In genomic region chr4:52954771-52955170, GRCh38 we compare ENCODE assay signal across 17 cellular contexts.
A peak's percentile ranks its signal among the peaks of the same experiment; 100 is the strongest.
DNase-seq lines count a peak whose midpoint lies in the region; ATAC-seq and TF ChIP-seq lines count a peak whose summit lies in the region.
"Had no signal": no experiment of that assay in that cellular context is flagged by ENCODE, and none has a peak within 500 bp of the region (broad histone marks: within the 10 kb centered on the region; RNA-seq: fewer than 3 reads in every experiment).

No MANE protein-coding gene starts in this region.

- DNase-seq in fibroblast of mammary gland (ENCODE audit: low read depth) (peak; percentile 28), mucosa of descending colon (no peak), smooth muscle cell (lab: John Stamatoyannopoulos, UW; ENCODE audit: unreplicated experiment) (no peak), AML-193 (lab: John Stamatoyannopoulos, UW) (no peak), SK-N-DZ (ENCODE audit: low spot score) (no peak)
- DNase-seq: Calu3; CD4-positive, alpha-beta memory T cell; H9; MV-4-11; NCI-H2029; NCI-H2171; NCI-H446 treated with DMSO at 0.1 percent for 48 hours; Peyer's patch had no signal

- no peak overlapping the region for H3K9ac ChIP-seq in smooth muscle cell (ENCODE audit: low read depth)
- H3K9ac ChIP-seq: KMS-11 had no signal

- TF ChIP-seq CTCF in HEK293 (tag by site-specific recombination; IDR thresholded peaks at IDR 0.05) (no peak), fibroblast of mammary gland (conservative IDR thresholded peaks at IDR 0.05; ENCODE audit: control insufficient read depth, insufficient read depth, low read depth, low read length) (no peak), mucosa of descending colon (IDR thresholded peaks at IDR 0.05) (no peak), smooth muscle cell (IDR thresholded peaks at IDR 0.05; ENCODE audit: borderline replicate concordance, insufficient read depth, poor library complexity, severe bottlenecking) (no peak)

- H2AFZ ChIP-seq in smooth muscle cell (ENCODE audit: low read depth): no peak overlapping the region

- no peaks in the 10 kb centered on the region for H3F3A ChIP-seq in smooth muscle cell (ENCODE audit: low read depth)

- H3K4me1 ChIP-seq in HEK293 (ENCODE audit: control insufficient read depth, insufficient read depth, low read length) (no peaks in the 10 kb centered on the region), mucosa of descending colon (ENCODE audit: low read depth) (peaks cover 15% of the 10 kb centered on the region), smooth muscle cell (ENCODE audit: low read depth) (peaks cover 15% of the 10 kb centered on the region)
- H3K4me1 ChIP-seq: Peyer's patch had no signal

- H3K4me2 ChIP-seq in smooth muscle cell: no peak overlapping the region
- H3K4me2 ChIP-seq: KMS-11 had no signal

- no peaks in the 10 kb centered on the region for H3K79me2 ChIP-seq in smooth muscle cell (ENCODE audit: low read depth)

- no peak overlapping the region for H3K27ac ChIP-seq in HEK293 (ENCODE audit: extremely low read depth, low read depth, low read length)
- peak overlapping the region; percentile 50 for H3K27ac ChIP-seq in smooth muscle cell (ENCODE audit: low read depth)
- H3K27ac ChIP-seq: KMS-11, Peyer's patch, SJSA1 had no signal

- ATAC-seq in mucosa of descending colon (peak; percentile 9), GM18858 (IDR thresholded peaks at IDR 0.05; ENCODE audit: unreplicated experiment) (no peak)

- intact Hi-C loops in mucosa of descending colon (cut with DNase I, micrococcal nuclease): no loop called here

- CTCF ChIA-PET in HEK293 (lab: Yijun Ruan, JAX): no interaction called here

- WGBS in smooth muscle cell (ENCODE audit: low lambda C conversion rate): 55% methylated on average over 5 of the region's 5 CpGs

- H3K9me3 ChIP-seq in HEK293 (ENCODE audit: control insufficient read depth, insufficient read depth, low read depth, low read length): no peaks in the 10 kb centered on the region
- no peaks in the 10 kb centered on the region for H3K9me3 ChIP-seq in mucosa of descending colon
- no peaks in the 10 kb centered on the region for H3K9me3 ChIP-seq in smooth muscle cell (replicated peaks; ENCODE audit: low read depth)
- H3K9me3 ChIP-seq: Peyer's patch, SJSA1 had no signal

- POLR2A ChIA-PET in HEK293 (lab: Yijun Ruan, JAX): no interaction called here

- H4K20me1 ChIP-seq in smooth muscle cell (ENCODE audit: low read depth): no peaks in the 10 kb centered on the region

- H3K36me3 ChIP-seq in HEK293 (ENCODE audit: control insufficient read depth in 2 of 2, insufficient read depth in 1 of 2, low read length in 2 of 2) (no peaks in the 10 kb centered on the region), mucosa of descending colon (ENCODE audit: low read depth) (no peaks in the 10 kb centered on the region), smooth muscle cell (ENCODE audit: low read depth) (no peaks in the 10 kb centered on the region)
- H3K36me3 ChIP-seq: Peyer's patch, SJSA1 had no signal

- H3K4me3 ChIP-seq in HEK293 (ENCODE audit: low read depth, low read length) (no peak overlapping the region), fibroblast of mammary gland (ENCODE audit: control insufficient read depth, low read depth, low read length) (no peak overlapping the region), mucosa of descending colon (no peak overlapping the region), smooth muscle cell (no peak overlapping the region)
- H3K4me3 ChIP-seq: Peyer's patch, SJSA1 had no signal

- no peaks in the 10 kb centered on the region for H3K27me3 ChIP-seq in smooth muscle cell (ENCODE audit: low read depth)
- H3K27me3 ChIP-seq: Peyer's patch, SJSA1 had no signal

TF ChIP-seq in HEK293, 187 proteins besides CTCF, POLR2A, EP300 and RAD21:
- TF ChIP-seq YY1 (tag by site-specific recombination; IDR thresholded peaks at IDR 0.05): no peak
- 0 out of 2 replicates have a peak, but pooled peaks have one; percentile 30 for TF ChIP-seq EGR2 (tag by site-specific recombination; IDR thresholded peaks at IDR 0.05; ENCODE audit: low read depth)
